ENCODE assay signal across 18 cellular contexts in genomic region chr5:178468196-178468685, GRCh38.
DNase-seq lines count a peak whose midpoint lies in the region; ATAC-seq, FAIRE-seq and TF ChIP-seq lines count a peak whose summit lies in the region.
"Had no signal": no experiment of that assay in that cellular context is flagged by ENCODE, and none has a peak within 500 bp of the region (broad histone marks: within the 10 kb centered on the region; RNA-seq: fewer than 3 reads in every experiment).

No MANE protein-coding gene starts in this region.

- no peak overlapping the region for H3K4me2 ChIP-seq in GM23248 (ENCODE audit: unreplicated experiment)
- H3K4me2 ChIP-seq in smooth muscle cell: peak overlapping the region; percentile 43

- TF ChIP-seq CTCF in smooth muscle cell (IDR thresholded peaks at IDR 0.05; ENCODE audit: borderline replicate concordance, insufficient read depth, poor library complexity, severe bottlenecking): no peak
- no peak for TF ChIP-seq CTCF in testis (IDR thresholded peaks at IDR 0.05)

- H3K79me2 ChIP-seq in GM23248 (ENCODE audit: insufficient read depth): no peaks in the 10 kb centered on the region
- no peaks in the 10 kb centered on the region for H3K79me2 ChIP-seq in smooth muscle cell (ENCODE audit: low read depth)

- WGBS in GM23248 (ENCODE audit: low coverage in 1 of 2, low lambda C conversion rate in 2 of 2, missing lambda C conversion rate in 2 of 2), 2 experiments: 25 to 30% methylated on average over 13 to 15 of the region's 18 CpGs
- 81% methylated on average over 14 of the region's 18 CpGs for WGBS in smooth muscle cell (ENCODE audit: low lambda C conversion rate)
- 48 to 54% (median 48%) methylated on average over 17 to 18 of the region's 18 CpGs for WGBS in small intestine, 3 donors
- 43 to 73% methylated on average over 15 to 18 of the region's 18 CpGs for WGBS in testis, 2 donors

- intact Hi-C loops in testis (cut with DNase I; ENCODE audit: low total_unique reads): no loop called here

- ATAC-seq in left lobe of liver (peak; percentile 34), GM21528 (IDR thresholded peaks at IDR 0.05; ENCODE audit: low FRiP score, unreplicated experiment) (no peak)
- ATAC-seq: activated naive CD4-positive, alpha-beta T cell treated with anti-CD3 and anti-CD28 coated beads, Interleukin-2, amount 50 U/mL, for 72 hours had no signal

- H4K20me1 ChIP-seq in GM23248 (ENCODE audit: insufficient read depth): no peaks in the 10 kb centered on the region
- H4K20me1 ChIP-seq in smooth muscle cell (ENCODE audit: low read depth): no peaks in the 10 kb centered on the region

- no peak overlapping the region for H3K4me3 ChIP-seq in GM23248
- no peak overlapping the region for H3K4me3 ChIP-seq in adipocyte (ENCODE audit: low read length)
- no peak overlapping the region for H3K4me3 ChIP-seq in smooth muscle cell
- H3K4me3 ChIP-seq in small intestine (ENCODE audit: low read depth in 1 of 2, low read length in 2 of 2): no peak overlapping the region
- no peak overlapping the region for H3K4me3 ChIP-seq in testis
- H3K4me3 ChIP-seq: ovary, SJSA1 had no signal

- no peak for FAIRE-seq in small intestine (lab: Jason Lieb, UNC)

- peak overlapping the region; percentile 35; the same call in 1 of the 2 replicates for H2AFZ ChIP-seq in GM23248
- no peak overlapping the region for H2AFZ ChIP-seq in smooth muscle cell (ENCODE audit: low read depth)

- DNase-seq in GM23248 (no peak), adipocyte (ENCODE audit: low read depth) (no peak), left lobe of liver (ENCODE audit: low spot score) (peak; percentile 43), smooth muscle cell (lab: John Stamatoyannopoulos, UW; ENCODE audit: unreplicated experiment) (no peak), small intestine (no peak), testis (no peak), SKM-1 treated with dmso at 0.1 percent for 144 hours (lab: John Stamatoyannopoulos, UW; ENCODE audit: unreplicated experiment) (no peak)
- DNase-seq: activated CD4-positive, alpha-beta T cell treated with anti-CD3 and anti-CD28 coated beads for 4 hours; activated T-cell treated with anti-CD3 and anti-CD28 coated beads for 4 hours; central memory CD4-positive, alpha-beta T cell; immature natural killer cell; NCI-H446; stimulated activated naive CD4-positive, alpha-beta T cell treated with Interleukin-2 at 50 U/mL for 16 hours; T-helper 9 cell had no signal

- H3K4me1 ChIP-seq in GM23248 (ENCODE audit: insufficient read depth) (no peaks in the 10 kb centered on the region), adipocyte (ENCODE audit: control insufficient read depth, insufficient read depth, low read length) (peaks cover 13% of the 10 kb centered on the region), smooth muscle cell (ENCODE audit: low read depth) (peaks cover 6% of the 10 kb centered on the region), small intestine (ENCODE audit: control insufficient read depth in 2 of 2, insufficient read depth in 1 of 2, low read depth in 1 of 2, low read length in 1 of 2) (no peaks in the 10 kb centered on the region), testis (no peaks in the 10 kb centered on the region)
- H3K4me1 ChIP-seq: SJSA1 had no signal

- no peak overlapping the region for H3K27ac ChIP-seq in GM23248
- peak overlapping the region; percentile 11 for H3K27ac ChIP-seq in smooth muscle cell (ENCODE audit: low read depth)
- H3K27ac ChIP-seq in small intestine (ENCODE audit: low read depth in 1 of 2, low read length in 1 of 2): peak overlapping the region in 1 of 2 donors; percentile 39
- H3K27ac ChIP-seq in testis: peak overlapping the region in 1 of 2 donors; percentile 39
- H3K27ac ChIP-seq: ovary, SJSA1 had no signal

- in situ Hi-C loops in GM23248 (cut with MboI): no loop called here

- TF ChIP-seq POLR2A in testis (IDR thresholded peaks at IDR 0.05): no peak

- H3K9me3 ChIP-seq in GM23248 (ENCODE audit: low read depth) (no peaks in the 10 kb centered on the region), adipocyte (ENCODE audit: control insufficient read depth, low read length) (no peaks in the 10 kb centered on the region), smooth muscle cell (replicated peaks; ENCODE audit: low read depth) (no peaks in the 10 kb centered on the region), small intestine (ENCODE audit: control insufficient read depth, low read depth) (no peaks in the 10 kb centered on the region), testis (no peaks in the 10 kb centered on the region)
- H3K9me3 ChIP-seq: ovary had no signal

- H3K36me3 ChIP-seq in GM23248 (ENCODE audit: low read depth) (no peaks in the 10 kb centered on the region), adipocyte (ENCODE audit: control insufficient read depth, insufficient read depth, low read length, severe bottlenecking) (no peaks in the 10 kb centered on the region), smooth muscle cell (ENCODE audit: low read depth) (no peaks in the 10 kb centered on the region), small intestine (ENCODE audit: control insufficient read depth in 2 of 2, insufficient read depth in 2 of 2, low read length in 2 of 2) (no peaks in the 10 kb centered on the region), testis (ENCODE audit: low read depth, missing control alignments) (no peaks in the 10 kb centered on the region)
- H3K36me3 ChIP-seq: ovary, SJSA1 had no signal

- no peak overlapping the region for H3K9ac ChIP-seq in GM23248
- peak overlapping the region; percentile 60 for H3K9ac ChIP-seq in adipocyte (ENCODE audit: low read length)
- no peak overlapping the region for H3K9ac ChIP-seq in smooth muscle cell (ENCODE audit: low read depth)

- H3K9me2 ChIP-seq in GM23248 (ENCODE audit: insufficient read depth): no peaks in the 10 kb centered on the region

- H3F3A ChIP-seq in GM23248 (ENCODE audit: insufficient read depth) (no peaks in the 10 kb centered on the region), smooth muscle cell (ENCODE audit: low read depth) (no peaks in the 10 kb centered on the region)

- H3K27me3 ChIP-seq in GM23248 (replicated peaks; ENCODE audit: insufficient read depth) (no peaks in the 10 kb centered on the region), adipocyte (replicated peaks; ENCODE audit: control insufficient read depth, insufficient read depth, low read length) (peaks cover 19% of the 10 kb centered on the region), smooth muscle cell (ENCODE audit: low read depth) (no peaks in the 10 kb centered on the region), small intestine (ENCODE audit: control insufficient read depth in 2 of 2, insufficient read depth in 2 of 2, low read length in 2 of 2) (no peaks in the 10 kb centered on the region), testis (no peaks in the 10 kb centered on the region)
- H3K27me3 ChIP-seq: ovary, SJSA1 had no signal
